In the genomic region with DNA sequence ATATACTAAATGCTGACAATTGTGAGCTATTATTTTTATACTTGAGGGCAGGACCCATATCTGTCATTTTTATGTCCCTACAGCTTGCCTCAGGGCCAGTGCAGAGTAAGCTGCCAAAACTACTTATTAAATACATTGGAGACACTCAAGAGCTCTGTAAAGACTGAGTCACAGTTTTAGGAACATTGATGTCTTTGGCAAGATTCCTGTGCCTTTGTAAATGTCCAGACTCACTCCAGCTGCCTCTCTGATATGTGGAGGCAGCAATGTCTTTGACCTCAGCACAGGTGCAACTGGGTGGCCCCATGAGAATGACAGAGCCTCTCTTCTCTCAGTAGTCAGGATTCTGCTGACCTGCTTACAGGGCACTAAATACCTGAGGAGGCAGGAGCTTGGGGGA, we compare ENCODE assay signal across 15 cellular contexts.
DNase-seq lines count a peak whose midpoint lies in the region; ATAC-seq, FAIRE-seq and TF ChIP-seq lines count a peak whose summit lies in the region.
"Had no signal": no experiment of that assay in that cellular context is flagged by ENCODE, and none has a peak within 500 bp of the region (broad histone marks: within the 10 kb centered on the region; RNA-seq: fewer than 3 reads in every experiment).

No MANE protein-coding gene starts in this region.

- DNase-seq in HEK293T (ENCODE audit: extremely low spot score): no peak
- no peak for DNase-seq in SK-N-MC (ENCODE audit: low read depth, low spot score)
- peak in 2 of 3 donors; percentile 15 to 51 for DNase-seq in right cardiac atrium
- DNase-seq in suprapubic skin (ENCODE audit: low spot score in 2 of 2): no peak
- no peak for DNase-seq in OCI-M1 (lab: John Stamatoyannopoulos, UW)
- DNase-seq in GM19239 (ENCODE audit: insufficient read length, low spot score): no peak
- DNase-seq: activated CD8-positive, alpha-beta T cell treated with anti-CD3 and anti-CD28 coated beads for 36 hours; H9; retina; substantia nigra; WERI-Rb-1 had no signal

- H3K4me3 ChIP-seq in SK-N-MC: peak overlapping the region; percentile 26
- no peak overlapping the region for H3K4me3 ChIP-seq in right cardiac atrium (ENCODE audit: low read length)
- no peak overlapping the region for H3K4me3 ChIP-seq in suprapubic skin
- H3K4me3 ChIP-seq: adrenal gland, gastroesophageal sphincter, PC-9 had no signal

- H3K27me3 ChIP-seq in right cardiac atrium (ENCODE audit: control insufficient read depth, insufficient read depth): no peaks in the 10 kb centered on the region
- H3K27me3 ChIP-seq in suprapubic skin: no peaks in the 10 kb centered on the region
- H3K27me3 ChIP-seq: adrenal gland, gastroesophageal sphincter had no signal

- POLR2A ChIA-PET in HEK293T (lab: Yijun Ruan, JAX): no interaction called here

- CTCF ChIA-PET in HEK293T (lab: Yijun Ruan, JAX): no interaction called here

- peaks cover 5% of the 10 kb centered on the region for H3K4me1 ChIP-seq in right cardiac atrium (ENCODE audit: control insufficient read depth, insufficient read depth, low read length)
- H3K4me1 ChIP-seq in suprapubic skin: peaks cover 29% of the 10 kb centered on the region

- TF ChIP-seq POLR2A in suprapubic skin (IDR thresholded peaks at IDR 0.05): no peak

- intact Hi-C loops in right cardiac atrium (cut with DNase I): no loop called here

- H3K36me3 ChIP-seq in SK-N-MC (ENCODE audit: insufficient read depth, low read length): no peaks in the 10 kb centered on the region
- no peaks in the 10 kb centered on the region for H3K36me3 ChIP-seq in suprapubic skin
- H3K36me3 ChIP-seq: adrenal gland, gastroesophageal sphincter, WERI-Rb-1 had no signal

- ATAC-seq in right cardiac atrium: peak; percentile 52 to 67
- no peak for ATAC-seq in HG02798 (IDR thresholded peaks at IDR 0.05; ENCODE audit: poor library complexity, unreplicated experiment)
- ATAC-seq: activated CD8-positive, alpha-beta T cell treated with anti-CD3 and anti-CD28 coated beads for 36 hours; gastroesophageal sphincter had no signal

- TF ChIP-seq CTCF in suprapubic skin (IDR thresholded peaks at IDR 0.05): no peak

- TF ChIP-seq EP300 in suprapubic skin (IDR thresholded peaks at IDR 0.05): no peak

- no peak for FAIRE-seq in GM19239 (lab: Jason Lieb, UNC)

- H3K9me3 ChIP-seq in SK-N-MC (ENCODE audit: low read depth, low read length) (no peaks in the 10 kb centered on the region), right cardiac atrium (ENCODE audit: control insufficient read depth, low read length) (no peaks in the 10 kb centered on the region), suprapubic skin (no peaks in the 10 kb centered on the region)
- H3K9me3 ChIP-seq: adrenal gland, gastroesophageal sphincter had no signal

- H3K27ac ChIP-seq in SK-N-MC: peak overlapping the region; percentile 46
- no peak overlapping the region for H3K27ac ChIP-seq in right cardiac atrium (ENCODE audit: low read length)
- peak overlapping the region; percentile 7 for H3K27ac ChIP-seq in suprapubic skin
- H3K27ac ChIP-seq: adrenal gland, PC-9, WERI-Rb-1 had no signal

- H3K9ac ChIP-seq in SK-N-MC (ENCODE audit: insufficient read length): no peak overlapping the region

TF ChIP-seq in HEK293T, 16 proteins besides CTCF, POLR2A, EP300 and RAD21:
- TF ChIP-seq L3MBTL2 (conservative IDR thresholded peaks at IDR 0.05): no peak
- TF ChIP-seq, protein P1, sequence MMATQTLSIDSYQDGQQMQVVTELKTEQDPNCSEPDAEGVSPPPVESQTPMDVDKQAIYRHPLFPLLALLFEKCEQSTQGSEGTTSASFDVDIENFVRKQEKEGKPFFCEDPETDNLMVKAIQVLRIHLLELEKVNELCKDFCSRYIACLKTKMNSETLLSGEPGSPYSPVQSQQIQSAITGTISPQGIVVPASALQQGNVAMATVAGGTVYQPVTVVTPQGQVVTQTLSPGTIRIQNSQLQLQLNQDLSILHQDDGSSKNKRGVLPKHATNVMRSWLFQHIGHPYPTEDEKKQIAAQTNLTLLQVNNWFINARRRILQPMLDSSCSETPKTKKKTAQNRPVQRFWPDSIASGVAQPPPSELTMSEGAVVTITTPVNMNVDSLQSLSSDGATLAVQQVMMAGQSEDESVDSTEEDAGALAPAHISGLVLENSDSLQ (IDR thresholded peaks at IDR 0.05): peak; percentile 33; the same call in 1 of the 2 replicates
- no peak for TF ChIP-seq HDGF (IDR thresholded peaks at IDR 0.05; ENCODE audit: borderline replicate concordance)
- no peak for TF ChIP-seq BHLHE40 (IDR thresholded peaks at IDR 0.05; ENCODE audit: borderline replicate concordance)
- no peak for TF ChIP-seq CTBP1 (IDR thresholded peaks at IDR 0.05; ENCODE audit: borderline replicate concordance)

Comparison
In these comparisons a context has a peak if more than half of its experiments do, and no peak if none do; other contexts are left out.
1. DNase-seq: peak in right cardiac atrium (2 of 3); none in HEK293T (single experiment), SK-N-MC (single experiment), suprapubic skin (0 of 2), OCI-M1 (single experiment) and GM19239 (single experiment).